Comparison of ENCODE assay signal across 13 cellular contexts in genomic region chr20:36238153-36238552, GRCh38. TPM values are rescaled to one million over a fixed set of nuclear protein-coding genes. Genes with fewer than 3 reads are reported as not detected.
A peak's percentile ranks its signal among the peaks of the same experiment; 100 is the strongest.
DNase-seq lines count a peak whose midpoint lies in the region; ATAC-seq and TF ChIP-seq lines count a peak whose summit lies in the region.
"Had no signal": no experiment of that assay in that cellular context is flagged by ENCODE, and none has a peak within 500 bp of the region (broad histone marks: within the 10 kb centered on the region; RNA-seq: fewer than 3 reads in every experiment).

No MANE protein-coding gene starts in this region.

- no peak for ATAC-seq in CD8-positive, alpha-beta T cell
- ATAC-seq in activated B cell treated with CpG ODN at 0.5 μM for 24 hours (ENCODE audit: low read depth) (no peak), naive B cell (ENCODE audit: low read depth in 2 of 2) (no peak)
- ATAC-seq: Right ventricle myocardium inferior had no signal

- 0 out of 2 replicates have a peak overlapping the region, but pooled peaks have one; percentile 6 for H3K9ac ChIP-seq in BLaER1

- no peaks in the 10 kb centered on the region for H3K9me3 Mint-ChIP-seq in CD8-positive, alpha-beta T cell
- H3K9me3 Mint-ChIP-seq in activated B cell treated with CpG ODN at 0.5 μM for 24 hours (no peaks in the 10 kb centered on the region), naive B cell (peaks cover 0 to 1% (median 0%) of the 10 kb centered on the region in 7 donors)

- H3K27ac ChIP-seq in BLaER1 = no peak overlapping the region
- H3K27ac ChIP-seq in CD8-positive, alpha-beta T cell (ENCODE audit: low read depth, low read length) = no peak overlapping the region
- H3K27ac ChIP-seq: coronary artery, epithelial cell of prostate had no signal

- no peaks in the 10 kb centered on the region for H3K27me3 ChIP-seq in BLaER1
- no peaks in the 10 kb centered on the region for H3K27me3 ChIP-seq in CD8-positive, alpha-beta T cell (ENCODE audit: insufficient read depth, low read length)

- no peak for DNase-seq in CD8-positive, alpha-beta T cell
- DNase-seq in activated B cell treated with CpG ODN at 0.5 μM for 24 hours (no peak), naive B cell (no peak), OCI-M1 (lab: John Stamatoyannopoulos, UW) (no peak)
- no peak for DNase-seq in stimulated activated CD4-positive, alpha-beta T cell treated with anti-CD3 and anti-CD28 coated beads, Interleukin-2, amount 100 ng/mL, for 24 hours
- DNase-seq in activated effector memory CD4-positive, alpha-beta T cell treated with Interleukin-2 at 50 U/mL for 16 hours = no peak
- DNase-seq: anterior cingulate cortex, C1 segment of cervical spinal cord, retina had no signal

- POLR2A ChIA-PET in CD8-positive, alpha-beta T cell (lab: Charles Lee) = interaction anchor here (1.0 to 1.7 kb wide), 3 partner anchors 10 to 336 kb away, joined by 3 to 4 read pairs (median 3); no protein-coding TSS in a partner anchor
- POLR2A ChIA-PET in activated B cell treated with CpG ODN at 0.5 μM for 24 hours (lab: Charles Lee) = no interaction called here

- no peaks in the 10 kb centered on the region for H3K9me3 ChIP-seq in BLaER1
- no peaks in the 10 kb centered on the region for H3K9me3 ChIP-seq in CD8-positive, alpha-beta T cell (ENCODE audit: low read length)

- peaks cover 53% of the 10 kb centered on the region for H3K36me3 ChIP-seq in BLaER1
- peaks cover 13% of the 10 kb centered on the region for H3K36me3 ChIP-seq in CD8-positive, alpha-beta T cell (ENCODE audit: insufficient read depth, low read length)

- no peak for TF ChIP-seq CTCF in CD8-positive, alpha-beta T cell (IDR thresholded peaks at IDR 0.05)
- no peak for TF ChIP-seq CTCF in activated B cell treated with CpG ODN at 0.5 μM for 24 hours (IDR thresholded peaks at IDR 0.05)

- no peaks in the 10 kb centered on the region for H3K27me3 Mint-ChIP-seq in CD8-positive, alpha-beta T cell (ENCODE audit: low read depth)
- H3K27me3 Mint-ChIP-seq in activated B cell treated with CpG ODN at 0.5 μM for 24 hours = no peaks in the 10 kb centered on the region
- peaks cover 0 to 1% (median under 1%) of the 10 kb centered on the region in 3 donors for H3K27me3 Mint-ChIP-seq in naive B cell

- peaks cover 25% of the 10 kb centered on the region for H3K4me1 ChIP-seq in BLaER1
- H3K4me1 ChIP-seq in CD8-positive, alpha-beta T cell (ENCODE audit: insufficient read depth, low read length) = peaks cover 32% of the 10 kb centered on the region

- H3K4me1 Mint-ChIP-seq in CD8-positive, alpha-beta T cell (ENCODE audit: low read depth) = peaks cover 52% of the 10 kb centered on the region
- H3K4me1 Mint-ChIP-seq in activated B cell treated with CpG ODN at 0.5 μM for 24 hours = peaks cover 34% of the 10 kb centered on the region
- H3K4me1 Mint-ChIP-seq in naive B cell = peaks cover 23 to 53% (median 42%) of the 10 kb centered on the region in 3 donors

- peak overlapping the region; percentile 56 for H3K4me3 Mint-ChIP-seq in CD8-positive, alpha-beta T cell
- H3K4me3 Mint-ChIP-seq in activated B cell treated with CpG ODN at 0.5 μM for 24 hours (peak overlapping the region; percentile 32), naive B cell (peak overlapping the region in 6 of 8 donors; percentile 28 to 96 (median 58))

- peak overlapping the region; percentile 98; the same call in 1 of the 2 replicates for H3K4me2 ChIP-seq in BLaER1

- CTCF ChIA-PET in CD8-positive, alpha-beta T cell (lab: Charles Lee) = interaction anchor here (1.1 to 1.2 kb wide), 2 partner anchors 20 to 367 kb away, joined by 3 to 4 read pairs; partner anchors contain the start of gene RAB5IF
- CTCF ChIA-PET in activated B cell treated with CpG ODN at 0.5 μM for 24 hours (lab: Charles Lee) = interaction anchor here (1.6 kb wide), 1 partner anchor 36 kb away, joined by 5 read pairs; no protein-coding TSS in a partner anchor

- H3K36me3 Mint-ChIP-seq in CD8-positive, alpha-beta T cell = peaks cover 47% of the 10 kb centered on the region
- H3K36me3 Mint-ChIP-seq in activated B cell treated with CpG ODN at 0.5 μM for 24 hours (ENCODE audit: low read depth) (peaks cover 45% of the 10 kb centered on the region), naive B cell (peaks cover 0 to 5% of the 10 kb centered on the region in 2 donors)

- no peak overlapping the region for H3K4me3 ChIP-seq in BLaER1
- H3K4me3 ChIP-seq in CD8-positive, alpha-beta T cell (ENCODE audit: low read depth, low read length) = no peak overlapping the region

- no peak overlapping the region for H3K27ac Mint-ChIP-seq in CD8-positive, alpha-beta T cell
- H3K27ac Mint-ChIP-seq in activated B cell treated with CpG ODN at 0.5 μM for 24 hours = no peak overlapping the region
- H3K27ac Mint-ChIP-seq in naive B cell = peak overlapping the region in 1 of 6 donors; percentile 78

- H4K20me1 ChIP-seq in BLaER1 = peaks cover 51% of the 10 kb centered on the region

- intact Hi-C loops in CD8-positive, alpha-beta T cell (cut with DNase I, micrococcal nuclease) = loop anchor here (5.0 to 10.0 kb wide), 5 partner anchors 173 to 1457 kb away; partner anchors contain the start of genes BLCAP (in 1 of the 2), CTNNBL1 (in 1 of the 2), ERGIC3 (in 1 of the 2) and NDRG3 (in 1 of the 2)
- intact Hi-C loops in activated B cell treated with CpG ODN at 0.5 μM for 24 hours (cut with micrococcal nuclease) = no loop called here

RNA-seq across cellular contexts. Expression of gene AAR2, which starts 1.9 kb away (rescaled TPM):
- total RNA-seq in CD8-positive, alpha-beta T cell = 10 to 100 TPM; 26.9 to 27.8 TPM
- total RNA-seq in activated B cell treated with CpG ODN at 0.5 μM for 24 hours = 25.9 and 27.4 TPM in 2 replicates
- 10 to 100 TPM; 29.6 to 48.2 (median 34.7) TPM for polyA plus RNA-seq in naive B cell (ENCODE audit: low read depth in 6 of 6)
